Comparison of ENCODE assay signal across 22 cellular contexts in genomic region chr1:217105432-217105831, GRCh38.
DNase-seq lines count a peak whose midpoint lies in the region; ATAC-seq and TF ChIP-seq lines count a peak whose summit lies in the region.
"Had no signal": no experiment of that assay in that cellular context is flagged by ENCODE, and none has a peak within 500 bp of the region (broad histone marks: within the 10 kb centered on the region; RNA-seq: fewer than 3 reads in every experiment).

No MANE protein-coding gene starts in this region.

- H3K36me3 ChIP-seq in neural cell (ENCODE audit: insufficient read depth, low read length): no peaks in the 10 kb centered on the region
- no peaks in the 10 kb centered on the region for H3K36me3 ChIP-seq in mesendoderm (ENCODE audit: control insufficient read depth, insufficient read depth, low read length)

- H2AFZ ChIP-seq in neural cell (ENCODE audit: low read depth, low read length): no peak overlapping the region

- no peaks in the 10 kb centered on the region for H3F3A ChIP-seq in neural cell (ENCODE audit: insufficient read depth, low read length, poor library complexity, severe bottlenecking)

- no peaks in the 10 kb centered on the region for H3K27me3 ChIP-seq in neural cell (ENCODE audit: insufficient read depth, low read depth, low read length)
- H3K27me3 ChIP-seq in mesendoderm (ENCODE audit: insufficient read depth, low read length, poor library complexity): no peaks in the 10 kb centered on the region

- no peaks in the 10 kb centered on the region for H3K79me2 ChIP-seq in neural cell (replicated peaks; ENCODE audit: insufficient read depth, low read length)
- H3K79me2 ChIP-seq in mesendoderm (ENCODE audit: control insufficient read depth, insufficient read depth, low read length): no peaks in the 10 kb centered on the region

- no peak overlapping the region for H4K8ac ChIP-seq in mesendoderm (ENCODE audit: low read depth, low read length)

- peak; percentile 12 for TF ChIP-seq RAD21 in neural cell (conservative IDR thresholded peaks at IDR 0.05)

- H2BK120ac ChIP-seq in mesendoderm (ENCODE audit: low read depth, low read length): no peak overlapping the region

- no CpG with 5 or more reads among the region's 5 CpGs for WGBS in mesendoderm (ENCODE audit: extremely low coverage, insufficient coverage, low lambda C conversion rate)

- no peak overlapping the region for H2BK5ac ChIP-seq in mesendoderm (ENCODE audit: low read length)

- no peaks in the 10 kb centered on the region for H3K9me3 ChIP-seq in neural cell (ENCODE audit: low read length)
- H3K9me3 ChIP-seq: Caco-2 had no signal

- H4K5ac ChIP-seq in mesendoderm (ENCODE audit: low read length): no peak overlapping the region

- H3K4me3 ChIP-seq in neural cell (ENCODE audit: low read length) (no peak overlapping the region), mesendoderm (ENCODE audit: low read length) (no peak overlapping the region)

- H3K23ac ChIP-seq in mesendoderm (ENCODE audit: low read length): no peak overlapping the region

- H3K27ac ChIP-seq in neural cell (ENCODE audit: low read length) (no peak overlapping the region), mesendoderm (ENCODE audit: low read depth, low read length) (no peak overlapping the region)

- H3K4me1 ChIP-seq in mesendoderm (ENCODE audit: control insufficient read depth, low read depth, low read length): no peaks in the 10 kb centered on the region
- H3K4me1 ChIP-seq: Caco-2 had no signal

- H2AK5ac ChIP-seq in mesendoderm (ENCODE audit: low read length): no peak overlapping the region

- H3K4me2 ChIP-seq in neural cell (ENCODE audit: low read length) (no peak overlapping the region), mesendoderm (ENCODE audit: low read length) (no peak overlapping the region)

- H3K9ac ChIP-seq in neural cell (ENCODE audit: low read length): no peak overlapping the region
- H3K9ac ChIP-seq in mesendoderm (ENCODE audit: low read length): no peak overlapping the region

- H3K18ac ChIP-seq in mesendoderm (ENCODE audit: low read length): no peak overlapping the region

- DNase-seq in NCI-H1417 (lab: John Stamatoyannopoulos, UW) (peak in 2 of 3 experiments; percentile 58 to 87), NCI-H1417 treated with DMSO at 0.1 percent for 48 hours (lab: John Stamatoyannopoulos, UW) (no peak), NCI-H146 (lab: John Stamatoyannopoulos, UW) (peak; percentile 79), NCI-H748 (lab: John Stamatoyannopoulos, UW; ENCODE audit: unreplicated experiment) (peak; percentile 88), mesendoderm (no peak), NCI-H1092 (lab: John Stamatoyannopoulos, UW) (no peak)
- DNase-seq: Caco-2; CD4-positive, CD25-positive, alpha-beta regulatory T cell; DMS79 treated with DMSO at 0.1 percent for 48 hours; GF-D8; KBM-7; MV-4-11; NCI-H1436; NCI-H1930; NCI-H345; NCI-H510A treated with DMSO at 0.1 percent for 48 hours; NCI-H82; Right ventricle myocardium superior; RPMI8226; T-helper 1 cell had no signal

- ATAC-seq in GM19035 (IDR thresholded peaks at IDR 0.05; ENCODE audit: unreplicated experiment): no peak

- no peaks in the 10 kb centered on the region for H4K20me1 ChIP-seq in neural cell (ENCODE audit: insufficient read depth)

- TF ChIP-seq EP300 in neural cell (conservative IDR thresholded peaks at IDR 0.05; ENCODE audit: poor library complexity, severe bottlenecking): no peak

- no peaks in the 10 kb centered on the region for H3K79me1 ChIP-seq in mesendoderm (ENCODE audit: low read length)

- no peak overlapping the region for H3K56ac ChIP-seq in mesendoderm (ENCODE audit: low read length)

- no peaks in the 10 kb centered on the region for H3K9me2 ChIP-seq in neural cell (ENCODE audit: insufficient read depth, low read length)

- H2BK15ac ChIP-seq in mesendoderm (replicated peaks; ENCODE audit: low read depth): no peak overlapping the region

- H3K4ac ChIP-seq in mesendoderm (ENCODE audit: low read depth, low read length): no peak overlapping the region

- TF ChIP-seq CTCF in neural cell (IDR thresholded peaks at IDR 0.05; ENCODE audit: poor library complexity, severe bottlenecking): no peak

TF ChIP-seq in neural cell, 6 proteins besides CTCF, POLR2A, EP300 and RAD21:
- TF ChIP-seq MXI1 (conservative IDR thresholded peaks at IDR 0.05; ENCODE audit: poor library complexity, severe bottlenecking): peak; percentile 15
- no peak for TF ChIP-seq SMC3 (conservative IDR thresholded peaks at IDR 0.05; ENCODE audit: poor library complexity)

Comparison
In these comparisons a context has a peak if more than half of its experiments do, and no peak if none do; other contexts are left out.
1. DNase-seq: peak in NCI-H1417 (2 of 3), NCI-H146 (single experiment) and NCI-H748 (single experiment); none in NCI-H1417 treated with DMSO at 0.1 percent for 48 hours (single experiment), mesendoderm (single experiment) and NCI-H1092 (single experiment).